ENCODE assay signal across 8 cellular contexts in the genomic region with DNA sequence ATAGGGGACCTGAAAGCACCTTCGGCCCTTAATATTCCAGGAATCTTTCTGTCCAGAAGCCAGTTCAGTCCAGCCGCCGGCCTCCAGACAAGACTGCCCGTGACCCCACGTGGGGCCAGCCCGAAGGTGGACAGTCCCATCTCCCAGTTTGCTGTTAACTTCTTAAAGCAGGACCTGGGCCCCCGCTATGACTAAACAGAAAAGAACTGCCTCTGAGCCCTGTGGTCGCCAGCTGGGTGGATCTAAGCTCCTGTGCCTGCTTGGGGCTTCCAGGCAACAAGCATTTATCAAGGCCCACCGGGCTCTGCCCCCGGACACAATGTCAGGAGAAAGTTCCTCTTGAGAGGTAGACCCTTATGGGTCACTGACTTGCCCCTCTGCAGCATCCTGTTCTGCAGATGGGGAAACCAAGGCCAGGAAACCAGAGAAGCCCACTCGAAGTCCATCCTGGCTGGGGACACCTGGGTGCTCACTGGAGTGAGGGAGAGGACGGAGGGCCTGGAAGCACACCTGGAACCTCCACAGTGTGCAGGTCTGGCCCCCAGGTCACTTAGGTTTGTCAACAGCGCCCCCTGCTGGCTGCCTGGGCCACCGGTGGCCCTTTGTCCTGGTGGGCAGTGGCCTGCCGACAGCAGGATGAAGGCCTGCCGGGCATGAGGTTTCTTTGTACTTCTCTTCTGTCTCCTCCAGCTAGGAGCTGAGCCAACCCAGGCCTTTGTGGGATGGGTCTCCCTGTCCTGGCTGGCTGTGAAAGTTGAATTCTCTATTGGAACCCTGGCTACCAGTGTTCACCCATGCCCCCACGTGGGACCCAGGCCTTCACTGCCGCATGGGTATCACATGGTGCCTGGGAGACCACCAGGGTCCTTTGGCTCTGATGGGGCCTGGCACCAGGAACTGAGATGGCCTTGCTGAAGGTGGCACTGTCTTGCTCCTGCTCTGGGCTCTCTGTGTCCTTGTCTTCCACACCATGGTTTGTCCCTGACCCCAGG.
DNase-seq lines count a peak whose midpoint lies in the region; FAIRE-seq and TF ChIP-seq lines count a peak whose summit lies in the region.

No MANE protein-coding gene starts in this region.

- peaks cover 3 to 9% of the 10 kb centered on the region in 2 donors for H3K4me1 Mint-ChIP-seq in immature natural killer cell

- no peak overlapping the region for H3K27ac Mint-ChIP-seq in immature natural killer cell

- no peak overlapping the region for H3K4me3 ChIP-seq in astrocyte of the cerebellum (ENCODE audit: low read depth, low read length)

- TF ChIP-seq CTCF in 22Rv1 (IDR thresholded peaks at IDR 0.05), result peak; percentile 87
- TF ChIP-seq CTCF in astrocyte of the cerebellum (IDR thresholded peaks at IDR 0.05; ENCODE audit: low read depth, low read length, missing control alignments), result peak; percentile 84

- peak; percentile 82 for DNase-seq in GM12892 (ENCODE audit: insufficient read length)
- peak; percentile 38 for DNase-seq in LHCN-M2 (ENCODE audit: low read depth)
- DNase-seq in T-helper 9 cell, result peak; percentile 75
- DNase-seq in astrocyte of the cerebellum (ENCODE audit: low read depth), result no peak
- DNase-seq in immature natural killer cell, result peak; percentile 61 to 69 (median 66)
- peak; percentile 32 to 63 for DNase-seq in stimulated activated CD4-positive, alpha-beta T cell treated with anti-CD3 and anti-CD28 coated beads, Interleukin-1b, Interleukin-23, amount 100 ng/mL, for 1 hour (ENCODE audit: low read depth in 2 of 2)
- no peak for DNase-seq in GOT3 (lab: John Stamatoyannopoulos, UW)

- no peak overlapping the region for H3K4me3 Mint-ChIP-seq in immature natural killer cell

- in situ Hi-C loops in astrocyte of the cerebellum (cut with HindIII; ENCODE audit: low sequenced_read_pairs), result no loop called here

- no peak overlapping the region for H3K27ac ChIP-seq in 22Rv1

- FAIRE-seq in GM12892 (lab: Jason Lieb, UNC), result peak; percentile 36

- TF ChIP-seq POLR2A in GM12892 (IDR thresholded peaks at IDR 0.05; ENCODE audit: low read depth, low read length), result no peak

- peaks cover 0 to 3% (median 2%) of the 10 kb centered on the region in 3 donors for H3K27me3 Mint-ChIP-seq in immature natural killer cell (ENCODE audit: low read depth in 3 of 3)

- peaks cover 0 to 3% (median 0%) of the 10 kb centered on the region in 6 donors for H3K9me3 Mint-ChIP-seq in immature natural killer cell

- H3K36me3 Mint-ChIP-seq in immature natural killer cell, result no peaks in the 10 kb centered on the region

Comparison
In these comparisons a context has a peak if more than half of its experiments do, and no peak if none do; other contexts are left out.
1. DNase-seq: peak in GM12892 (single experiment), LHCN-M2 (single experiment), T-helper 9 cell (single experiment), immature natural killer cell (3 of 3) and stimulated activated CD4-positive, alpha-beta T cell treated with anti-CD3 and anti-CD28 coated beads, Interleukin-1b, Interleukin-23, amount 100 ng/mL, for 1 hour (2 of 2); none in astrocyte of the cerebellum (single experiment) and GOT3 (single experiment).